Comparison of ENCODE assay signal across 12 cellular contexts in the genomic region with DNA sequence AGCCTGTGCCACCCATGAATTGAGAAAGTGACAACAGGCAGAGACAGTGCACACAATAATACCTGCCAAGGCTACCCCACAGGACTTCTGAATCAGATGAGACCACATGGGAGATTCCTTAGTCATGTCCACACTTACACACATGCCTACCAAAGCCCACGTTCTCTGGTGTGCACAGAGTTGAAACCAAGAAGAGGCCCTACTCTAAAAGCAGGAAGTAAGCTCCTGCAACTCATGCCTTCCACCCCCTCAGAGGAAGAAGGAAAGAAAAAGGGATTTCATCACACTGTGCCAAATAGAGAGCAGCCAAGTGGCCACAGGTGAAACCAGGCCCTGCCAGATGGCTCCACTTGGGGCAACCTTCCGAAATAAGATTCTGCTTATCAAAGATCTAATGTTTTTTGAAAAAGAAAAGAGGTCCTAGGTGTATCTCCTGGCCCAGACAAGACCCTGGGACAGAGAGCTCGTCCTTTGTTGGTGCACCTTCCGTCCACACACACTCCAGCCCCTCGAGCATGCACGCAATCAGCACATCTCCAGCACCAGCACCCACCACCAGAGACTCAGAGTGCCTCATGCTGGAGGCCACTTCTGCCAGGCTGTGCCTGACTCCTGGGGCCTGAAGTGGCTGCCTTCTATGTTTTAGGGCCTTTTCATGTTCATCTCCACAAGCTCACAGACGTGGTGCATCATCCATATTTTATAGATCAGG.
DNase-seq lines count a peak whose midpoint lies in the region; ATAC-seq and TF ChIP-seq lines count a peak whose summit lies in the region.
"Had no signal": no experiment of that assay in that cellular context is flagged by ENCODE, and none has a peak within 500 bp of the region (broad histone marks: within the 10 kb centered on the region; RNA-seq: fewer than 3 reads in every experiment).

No MANE protein-coding gene starts in this region.

- H3K4me2 ChIP-seq in mammary epithelial cell (ENCODE audit: insufficient read depth, low read depth, low read length), result no peak overlapping the region

- H3K4me3 Mint-ChIP-seq in MCF 10A (ENCODE audit: unreplicated experiment), result no peak overlapping the region
- H3K4me3 Mint-ChIP-seq in activated naive CD4-positive, alpha-beta T cell treated with anti-CD3 and anti-CD28 coated beads, Interleukin-2, amount 10 ng/mL, durations not matched to agents 7 days and 5 days, result no peak overlapping the region
- H3K4me3 Mint-ChIP-seq: neural crest cell had no signal

- H3K27ac Mint-ChIP-seq in MCF 10A (ENCODE audit: low read depth, unreplicated experiment), result no peak overlapping the region
- no peak overlapping the region for H3K27ac Mint-ChIP-seq in activated naive CD4-positive, alpha-beta T cell treated with anti-CD3 and anti-CD28 coated beads, Interleukin-2, amount 10 ng/mL, durations not matched to agents 7 days and 5 days

- ATAC-seq in upper lobe of right lung, result peak; percentile 91
- ATAC-seq in HG02763 (IDR thresholded peaks at IDR 0.05; ENCODE audit: unreplicated experiment), result no peak
- ATAC-seq: left colon had no signal

- DNase-seq in MCF 10A (ENCODE audit: unreplicated experiment), result peak; percentile 34
- DNase-seq in mammary epithelial cell, result no peak
- DNase-seq in NOMO-1 (lab: John Stamatoyannopoulos, UW; ENCODE audit: unreplicated experiment in 2 of 2), result peak; percentile 92 to 96
- DNase-seq in epithelial cell of esophagus (ENCODE audit: low read depth), result peak; percentile 19
- no peak for DNase-seq in upper lobe of right lung
- DNase-seq in activated naive CD4-positive, alpha-beta T cell treated with anti-CD3 and anti-CD28 coated beads, Interleukin-2, amount 10 ng/mL, durations not matched to agents 7 days and 5 days, result no peak
- DNase-seq in DMS79 (lab: John Stamatoyannopoulos, UW), result no peak
- DNase-seq: amniotic stem cell, left colon, NCI-H1417 treated with DMSO at 0.1 percent for 48 hours had no signal

- dilution Hi-C loops in mammary epithelial cell (cut with HindIII; ENCODE audit: low sequenced_read_pairs), result no loop called here

- no peaks in the 10 kb centered on the region for H3K79me2 ChIP-seq in mammary epithelial cell (ENCODE audit: insufficient read depth, low read length)

- H2AFZ ChIP-seq in mammary epithelial cell (ENCODE audit: low read depth, low read length), result no peak overlapping the region

- H3K9me3 Mint-ChIP-seq in MCF 10A (ENCODE audit: unreplicated experiment), result no peaks in the 10 kb centered on the region
- no peaks in the 10 kb centered on the region for H3K9me3 Mint-ChIP-seq in activated naive CD4-positive, alpha-beta T cell treated with anti-CD3 and anti-CD28 coated beads, Interleukin-2, amount 10 ng/mL, durations not matched to agents 7 days and 5 days
- H3K9me3 Mint-ChIP-seq: neural crest cell had no signal

- TF ChIP-seq CTCF in MCF 10A (IDR thresholded peaks at IDR 0.05; ENCODE audit: unreplicated experiment) (no peak), mammary epithelial cell (conservative IDR thresholded peaks at IDR 0.05 in 1 of 2, IDR thresholded peaks at IDR 0.05 in 1 of 2; ENCODE audit: extremely low read depth in 1 of 2, insufficient read depth in 1 of 2, low read depth in 1 of 2, low read length in 2 of 2) (no peak), epithelial cell of esophagus (IDR thresholded peaks at IDR 0.05; ENCODE audit: insufficient read depth, low read depth, low read length, missing control alignments) (no peak), upper lobe of right lung (IDR thresholded peaks at IDR 0.05) (no peak)

- no peaks in the 10 kb centered on the region for H3K27me3 ChIP-seq in mammary epithelial cell (ENCODE audit: insufficient read depth, low read length)
- H3K27me3 ChIP-seq in upper lobe of right lung, result no peaks in the 10 kb centered on the region

- BruUV-seq in MCF 10A (replicated peaks; lab: Mats Ljungman, UMichigan) (no TSS peak), mammary epithelial cell (replicated peaks; lab: Mats Ljungman, UMichigan) (no TSS peak)

- WGBS in mammary epithelial cell (ENCODE audit: low coverage, missing lambda C conversion rate), result 96% methylated on average over 7 of the region's 7 CpGs

- H3K4me3 ChIP-seq in mammary epithelial cell (replicated peaks in 1 of 3; ENCODE audit: insufficient read depth in 1 of 3, low read depth in 2 of 3, low read length in 3 of 3), result no peak overlapping the region
- H3K4me3 ChIP-seq in epithelial cell of esophagus (ENCODE audit: low read length), result no peak overlapping the region
- H3K4me3 ChIP-seq in upper lobe of right lung, result no peak overlapping the region

- H3K4me1 ChIP-seq in mammary epithelial cell (ENCODE audit: insufficient read depth, low read length), result no peaks in the 10 kb centered on the region
- no peaks in the 10 kb centered on the region for H3K4me1 ChIP-seq in upper lobe of right lung

- H3K9me3 ChIP-seq in mammary epithelial cell (replicated peaks; ENCODE audit: insufficient read depth, low read length) (no peaks in the 10 kb centered on the region), upper lobe of right lung (no peaks in the 10 kb centered on the region)

- H3K36me3 ChIP-seq in mammary epithelial cell (ENCODE audit: insufficient read depth, low read length), result no peaks in the 10 kb centered on the region
- H3K36me3 ChIP-seq in upper lobe of right lung, result no peaks in the 10 kb centered on the region

- H3K4me1 Mint-ChIP-seq in MCF 10A (ENCODE audit: insufficient read depth, unreplicated experiment), result peaks cover 12% of the 10 kb centered on the region
- H3K4me1 Mint-ChIP-seq in activated naive CD4-positive, alpha-beta T cell treated with anti-CD3 and anti-CD28 coated beads, Interleukin-2, amount 10 ng/mL, durations not matched to agents 7 days and 5 days, result no peaks in the 10 kb centered on the region
- H3K4me1 Mint-ChIP-seq: neural crest cell had no signal

- no peaks in the 10 kb centered on the region for H3K27me3 Mint-ChIP-seq in MCF 10A (ENCODE audit: insufficient read depth, unreplicated experiment)
- H3K27me3 Mint-ChIP-seq in activated naive CD4-positive, alpha-beta T cell treated with anti-CD3 and anti-CD28 coated beads, Interleukin-2, amount 10 ng/mL, durations not matched to agents 7 days and 5 days, result peaks cover 11% of the 10 kb centered on the region

- no peaks in the 10 kb centered on the region for H3K36me3 Mint-ChIP-seq in MCF 10A (ENCODE audit: insufficient read depth, unreplicated experiment)
- no peaks in the 10 kb centered on the region for H3K36me3 Mint-ChIP-seq in activated naive CD4-positive, alpha-beta T cell treated with anti-CD3 and anti-CD28 coated beads, Interleukin-2, amount 10 ng/mL, durations not matched to agents 7 days and 5 days

- H3K9ac ChIP-seq in mammary epithelial cell (ENCODE audit: insufficient read depth, low read length), result no peak overlapping the region

- in situ Hi-C loops in mammary epithelial cell (cut with MboI; ENCODE audit: low sequenced_read_pairs in 2 of 2), result loop anchor here in 1 of 2 donors (25.0 kb wide), 1 partner anchor 276 kb away; no protein-coding TSS in a partner anchor

- no peaks in the 10 kb centered on the region for H4K20me1 ChIP-seq in mammary epithelial cell (ENCODE audit: insufficient read depth, low read length)

- POLR2A ChIA-PET in MCF 10A (lab: Yijun Ruan, JAX), result interaction anchor here (1.8 kb wide), 1 partner anchor 9 kb away, joined by 5 read pairs; no protein-coding TSS in a partner anchor

- H3K27ac ChIP-seq in mammary epithelial cell (ENCODE audit: insufficient read depth, low read depth, low read length) (no peak overlapping the region), upper lobe of right lung (no peak overlapping the region)

- intact Hi-C loops in MCF 10A (cut with micrococcal nuclease) (no loop called here), mammary epithelial cell (cut with micrococcal nuclease) (no loop called here), upper lobe of right lung (cut with DNase I) (no loop called here)

- CTCF ChIA-PET in MCF 10A (lab: Yijun Ruan, JAX), result interaction anchor here (0.6 to 1.4 kb wide), 6 partner anchors 8 to 205 kb away, joined by 3 to 4 read pairs (median 3); no protein-coding TSS in a partner anchor
- CTCF ChIA-PET in mammary epithelial cell (lab: Charles Lee; ENCODE audit: low non-redundant PET), result no interaction called here
- CTCF ChIA-PET in activated naive CD4-positive, alpha-beta T cell treated with anti-CD3 and anti-CD28 coated beads, Interleukin-2, amount 10 ng/mL, durations not matched to agents 7 days and 5 days (lab: Charles Lee), result interaction anchor here (1.3 kb wide), 1 partner anchor 47 kb away, joined by 3 read pairs; no protein-coding TSS in a partner anchor

Comparison
In these comparisons a context has a peak if more than half of its experiments do, and no peak if none do; other contexts are left out.
1. DNase-seq: peak in MCF 10A (single experiment), NOMO-1 (2 of 2) and epithelial cell of esophagus (single experiment); none in mammary epithelial cell (single experiment), upper lobe of right lung (single experiment), activated naive CD4-positive, alpha-beta T cell treated with anti-CD3 and anti-CD28 coated beads, Interleukin-2, amount 10 ng/mL, durations not matched to agents 7 days and 5 days (single experiment) and DMS79 (single experiment).